ENCODE assay signal across 23 cellular contexts in genomic region chr5:82986404-82986803, GRCh38.
"Had no signal": no experiment of that assay in that cellular context is flagged by ENCODE, and none has a peak within 500 bp of the region (broad histone marks: within the 10 kb centered on the region; RNA-seq: fewer than 3 reads in every experiment).

No MANE protein-coding gene starts in this region.

- DNase-seq: activated CD4-positive, alpha-beta T cell treated with anti-CD3 and anti-CD28 coated beads, Interleukin-2, amount 50 U/mL, for 4 hours; activated CD8-positive, alpha-beta memory T cell treated with anti-CD3 and anti-CD28 coated beads, Interleukin-2, amount 50 U/mL, for 48 hours; activated naive CD4-positive, alpha-beta T cell; activated T-cell treated with anti-CD3 and anti-CD28 coated beads, Interleukin-2, amount 50 U/mL, for 4 hours; adrenal gland; brain microvascular endothelial cell; caudate nucleus; effector memory CD4-positive, alpha-beta T cell; lower lobe of right lung; mesendoderm; mucosa of descending colon; nephron progenitor cell; nucleus accumbens; right lobe of liver; stimulated activated CD4-positive, alpha-beta T cell treated with anti-CD3 and anti-CD28 coated beads, Interleukin-1b, Interleukin-23, amount 100 ng/mL, for 48 hours; stimulated activated naive CD8-positive, alpha-beta T cell treated with anti-CD3 and anti-CD28 coated beads, Interleukin-15, amount 100 ng/mL, for 72 hours; tibial artery had no signal

- ATAC-seq: activated T-cell treated with anti-CD3 and anti-CD28 coated beads, Interleukin-2, amount 50 U/mL, for 4 hours; left lobe of liver; lower lobe of right lung; mucosa of descending colon; stimulated activated effector memory CD8-positive, alpha-beta T cell treated with anti-CD3 and anti-CD28 coated beads, Interleukin-12 subunit alpha, Interleukin-12 subunit beta, amount 100 ng/mL, for 72 hours; stimulated activated naive CD8-positive, alpha-beta T cell treated with anti-CD3 and anti-CD28 coated beads, Interleukin-15, amount 100 ng/mL, for 72 hours; WTC11 had no signal

- H3K4me1 ChIP-seq: adrenal gland, ascending aorta, lower lobe of right lung, right lobe of liver, tibial artery had no signal

- H3K27me3 ChIP-seq: adrenal gland, ascending aorta, brain microvascular endothelial cell, foreskin keratinocyte, right lobe of liver, tibial artery had no signal

- H3K4me3 ChIP-seq: adrenal gland, ascending aorta, lower lobe of right lung, mucosa of descending colon, right lobe of liver, skin epidermis, tibial artery had no signal

- H3K27ac ChIP-seq: adrenal gland, ascending aorta, brain microvascular endothelial cell, foreskin keratinocyte, lower lobe of right lung, right lobe of liver, skin epidermis, tibial artery had no signal

- H3K9me3 ChIP-seq: adrenal gland, ascending aorta, lower lobe of right lung, mucosa of descending colon, right lobe of liver, tibial artery had no signal

- H3K36me3 ChIP-seq: adrenal gland, ascending aorta, brain microvascular endothelial cell, lower lobe of right lung, right lobe of liver, tibial artery had no signal
